1 cellular context compared by ENCODE assay signal in the genomic region with DNA sequence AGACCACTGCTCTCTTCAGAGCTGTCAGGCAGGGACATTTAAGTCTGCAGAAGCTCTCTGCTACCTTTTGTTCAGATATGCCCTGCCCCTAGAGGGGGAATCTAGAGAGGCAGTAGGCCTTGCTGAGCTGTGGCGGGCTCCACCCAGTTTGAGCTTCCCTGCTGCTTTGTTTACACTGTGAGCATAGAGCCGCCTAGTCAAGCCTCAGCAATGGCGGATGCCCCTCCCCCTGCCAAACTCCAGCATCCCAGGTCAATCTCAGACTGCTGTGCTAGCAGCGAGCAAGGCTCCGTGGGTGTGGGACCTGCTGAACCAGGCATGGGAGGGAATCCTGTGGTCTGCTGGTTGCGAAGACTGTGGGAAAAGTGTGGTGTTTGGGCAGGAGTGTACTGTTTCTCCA.
A peak's percentile ranks its signal among the peaks of the same experiment; 100 is the strongest.
TF ChIP-seq lines count a peak whose summit lies in the region.

No MANE protein-coding gene starts in this region.

TF ChIP-seq in HepG2, 621 proteins besides CTCF, POLR2A, EP300 and RAD21 (continued from another document):
- TF ChIP-seq GFI1 (CRISPR knock-in tag; IDR thresholded peaks at IDR 0.05; ENCODE audit: borderline replicate concordance): 0 out of 2 replicates have a peak, but pooled peaks have one; percentile 30
- TF ChIP-seq, protein P1, sequence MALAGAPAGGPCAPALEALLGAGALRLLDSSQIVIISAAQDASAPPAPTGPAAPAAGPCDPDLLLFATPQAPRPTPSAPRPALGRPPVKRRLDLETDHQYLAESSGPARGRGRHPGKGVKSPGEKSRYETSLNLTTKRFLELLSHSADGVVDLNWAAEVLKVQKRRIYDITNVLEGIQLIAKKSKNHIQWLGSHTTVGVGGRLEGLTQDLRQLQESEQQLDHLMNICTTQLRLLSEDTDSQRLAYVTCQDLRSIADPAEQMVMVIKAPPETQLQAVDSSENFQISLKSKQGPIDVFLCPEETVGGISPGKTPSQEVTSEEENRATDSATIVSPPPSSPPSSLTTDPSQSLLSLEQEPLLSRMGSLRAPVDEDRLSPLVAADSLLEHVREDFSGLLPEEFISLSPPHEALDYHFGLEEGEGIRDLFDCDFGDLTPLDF (CRISPR knock-in tag; IDR thresholded peaks at IDR 0.05): no peak
- peak; percentile 67 for TF ChIP-seq YY1 (IDR thresholded peaks at IDR 0.05; ENCODE audit: insufficient read depth, insufficient replicate concordance, low read depth, low read length)
- no peak for TF ChIP-seq ZNF557 (CRISPR knock-in tag; IDR thresholded peaks at IDR 0.05)
- no peak for TF ChIP-seq ZNF607 (CRISPR knock-in tag; IDR thresholded peaks at IDR 0.05; ENCODE audit: borderline replicate concordance)
- no peak for TF ChIP-seq ZNF326 (CRISPR knock-in tag; IDR thresholded peaks at IDR 0.05; ENCODE audit: borderline replicate concordance)
- peak; percentile 35; the same call in 1 of the 2 replicates for TF ChIP-seq FOXA3 (CRISPR knock-in tag; IDR thresholded peaks at IDR 0.05)
- peak; percentile 57; the same call in 1 of the 2 replicates for TF ChIP-seq ZNF205 (CRISPR knock-in tag; IDR thresholded peaks at IDR 0.05)
